1 cellular context compared by ENCODE assay signal in genomic region chrX:1595711-1596060, GRCh38.
TF ChIP-seq lines count a peak whose summit lies in the region.

No MANE protein-coding gene starts in this region.

TF ChIP-seq in HepG2, 621 proteins besides CTCF, POLR2A, EP300 and RAD21:
- TF ChIP-seq THAP11 (CRISPR knock-in tag; IDR thresholded peaks at IDR 0.05) = no peak
- TF ChIP-seq MNT (IDR thresholded peaks at IDR 0.05) = peak; percentile 46
- no peak for TF ChIP-seq KDM2A (CRISPR knock-in tag; IDR thresholded peaks at IDR 0.05; ENCODE audit: borderline replicate concordance, low read depth)
